Comparison of ENCODE assay signal across 30 cellular contexts in the genomic region with DNA sequence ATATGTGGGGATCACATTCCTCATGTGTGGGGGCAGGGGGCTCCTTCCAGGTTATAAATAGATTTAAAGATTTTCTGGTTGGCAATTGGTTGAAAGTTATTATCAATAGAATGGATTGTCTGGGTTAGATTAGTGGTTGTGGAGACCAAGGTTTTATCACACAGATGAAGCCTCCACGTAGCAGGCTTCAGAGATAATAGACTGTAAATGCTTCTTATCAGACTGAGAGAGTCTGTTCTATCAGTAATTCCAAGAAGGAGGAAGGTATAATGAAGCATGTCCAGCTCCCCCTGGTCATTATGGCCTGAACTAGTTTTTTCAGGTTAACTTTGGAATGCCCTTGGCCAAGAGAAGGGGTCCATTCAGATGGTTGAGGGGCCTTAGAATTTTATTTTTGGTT.
"Had no signal": no experiment of that assay in that cellular context is flagged by ENCODE, and none has a peak within 500 bp of the region (broad histone marks: within the 10 kb centered on the region; RNA-seq: fewer than 3 reads in every experiment).

No MANE protein-coding gene starts in this region.

- H3K9me3 ChIP-seq: adrenal gland, ascending aorta, body of pancreas, breast epithelium had no signal

- H3K27me3 ChIP-seq: adrenal gland, ascending aorta, body of pancreas, brain microvascular endothelial cell, breast epithelium, cardiac muscle cell had no signal

- H3K4me1 ChIP-seq: adrenal gland, ascending aorta, body of pancreas, breast epithelium had no signal

- H3K4me3 ChIP-seq: adrenal gland, ascending aorta, body of pancreas, breast epithelium, cardiac muscle cell had no signal

- H3K27ac ChIP-seq: adrenal gland, ascending aorta, body of pancreas, brain microvascular endothelial cell, breast epithelium, cardiac muscle cell had no signal

- ATAC-seq: activated naive CD4-positive, alpha-beta T cell treated with anti-CD3 and anti-CD28 coated beads, Interleukin-2, amount 50 U/mL, for 72 hours; activated naive CD8-positive, alpha-beta T cell treated with anti-CD3 and anti-CD28 coated beads, Interleukin-2, amount 50 U/mL, for 24 hours; activated T-cell treated with anti-CD3 and anti-CD28 coated beads, Interleukin-2, amount 50 U/mL, for 4 hours; activated T-cell treated with anti-CD3 and anti-CD28 coated beads, Interleukin-2, amount 50 U/mL, for 72 hours; activated T-helper 17 cell treated with anti-CD3 and anti-CD28 coated beads, Interleukin-2, amount 50 U/mL, for 72 hours; body of pancreas had no signal

- H3K36me3 ChIP-seq: adrenal gland, ascending aorta, brain microvascular endothelial cell, breast epithelium, cardiac muscle cell had no signal

- DNase-seq: activated effector memory CD4-positive, alpha-beta T cell treated with anti-CD3 and anti-CD28 coated beads, Interleukin-2, amount 50 U/mL, for 16 hours; activated effector memory CD4-positive, alpha-beta T cell treated with Interleukin-2 at 50 U/mL for 16 hours; activated gamma-delta T cell; activated gamma-delta T cell treated with Interleukin-2 at 50 U/mL for 16 hours; activated naive CD4-positive, alpha-beta T cell; activated naive CD4-positive, alpha-beta T cell treated with anti-CD3 and anti-CD28 coated beads for 36 hours; activated naive CD4-positive, alpha-beta T cell treated with anti-CD3 and anti-CD28 coated beads, Interleukin-2, amount 10 ng/mL, durations not matched to agents 7 days and 5 days; activated naive CD4-positive, alpha-beta T cell treated with anti-CD3 and anti-CD28 coated beads, Interleukin-2, amount 50 U/mL, for 16 hours; activated naive CD4-positive, alpha-beta T cell treated with Interleukin-2 at 50 U/mL for 16 hours; activated naive CD8-positive, alpha-beta T cell treated with anti-CD3 and anti-CD28 coated beads for 36 hours; activated naive CD8-positive, alpha-beta T cell treated with anti-CD3 and anti-CD28 coated beads, Interleukin-2, amount 10 ng/mL, durations not matched to agents 7 days and 5 days; activated naive CD8-positive, alpha-beta T cell treated with anti-CD3 and anti-CD28 coated beads, Interleukin-2, amount 50 U/mL, for 24 hours; activated T-cell treated with anti-CD3 and anti-CD28 coated beads, Interleukin-2, amount 50 U/mL, for 4 hours; activated T-cell treated with anti-CD3 and anti-CD28 coated beads, Interleukin-2, amount 50 U/mL, for 48 hours; activated T-cell treated with anti-CD3 and anti-CD28 coated beads, Interleukin-2, amount 50 U/mL, for 72 hours; adrenal gland; amniotic stem cell; amygdala; anterior cingulate cortex; aorta; body of pancreas; brain microvascular endothelial cell; caudate nucleus; central memory CD4-positive, alpha-beta T cell; cerebellar nuclear complex had no signal
